Comparison of ENCODE assay signal across 19 cellular contexts in the genomic region with DNA sequence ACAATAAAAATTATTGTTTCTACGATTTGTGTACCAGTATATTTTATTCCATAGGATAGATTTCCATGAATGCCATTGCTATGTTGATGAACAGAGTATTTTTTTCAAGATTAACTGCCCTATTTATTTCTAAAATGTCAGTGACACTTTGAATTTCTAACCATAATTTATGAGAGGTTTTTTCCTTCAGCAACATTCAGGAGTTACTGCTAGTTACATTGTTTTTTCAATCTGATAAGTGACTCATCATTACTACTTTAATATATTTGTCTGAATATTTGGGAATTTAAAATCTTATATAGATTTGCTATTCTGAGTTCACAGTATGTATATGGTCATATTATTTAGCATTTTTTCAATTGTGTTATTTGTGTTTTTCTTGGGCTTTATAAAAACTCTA. TPM values are rescaled to one million over a fixed set of nuclear protein-coding genes. Genes with fewer than 3 reads are reported as not detected.
DNase-seq lines count a peak whose midpoint lies in the region; ATAC-seq and FAIRE-seq lines count a peak whose summit lies in the region.
"Had no signal": no experiment of that assay in that cellular context is flagged by ENCODE, and none has a peak within 500 bp of the region (broad histone marks: within the 10 kb centered on the region; RNA-seq: fewer than 3 reads in every experiment).

No MANE protein-coding gene starts in this region.

- ATAC-seq in HG03139 (IDR thresholded peaks at IDR 0.05; ENCODE audit: unreplicated experiment) (no peak), HG03439 (IDR thresholded peaks at IDR 0.05; ENCODE audit: unreplicated experiment) (no peak), HG02610 (IDR thresholded peaks at IDR 0.05; ENCODE audit: unreplicated experiment) (no peak)
- ATAC-seq: A549; CD8-positive, alpha-beta T cell; GM12878 had no signal

- FAIRE-seq in G401.6 (lab: Jason Lieb, UNC): peak; percentile 42
- FAIRE-seq in frontal cortex (lab: Jason Lieb, UNC): peak; percentile 56
- FAIRE-seq: A549, D721Med, GM12878, GM12892, GM18507 had no signal

- DNase-seq in frontal cortex (ENCODE audit: low spot score in 2 of 2): no peak
- DNase-seq: 8988T; AML-193; Caco-2; Calu3; CD4-positive, alpha-beta T cell; CD8-positive, alpha-beta T cell; DMS79 treated with DMSO at 0.1 percent for 48 hours; GDM1 had no signal

RNA-seq across cellular contexts. Expression of a gene that starts 6.0 kb away (rescaled TPM):
- not detected for total RNA-seq in frontal cortex
- total RNA-seq: B cell; Caco-2; CD4-positive, alpha-beta T cell; CD8-positive, alpha-beta T cell had no signal

RNA-seq across cellular contexts. Expression of a gene that starts 38.8 kb away (rescaled TPM):
- total RNA-seq in frontal cortex: not detected
- total RNA-seq: B cell; Caco-2; Calu3; CD4-positive, alpha-beta T cell; CD8-positive, alpha-beta T cell; GM12878 had no signal
